24 cellular contexts compared by ENCODE assay signal in the genomic region with DNA sequence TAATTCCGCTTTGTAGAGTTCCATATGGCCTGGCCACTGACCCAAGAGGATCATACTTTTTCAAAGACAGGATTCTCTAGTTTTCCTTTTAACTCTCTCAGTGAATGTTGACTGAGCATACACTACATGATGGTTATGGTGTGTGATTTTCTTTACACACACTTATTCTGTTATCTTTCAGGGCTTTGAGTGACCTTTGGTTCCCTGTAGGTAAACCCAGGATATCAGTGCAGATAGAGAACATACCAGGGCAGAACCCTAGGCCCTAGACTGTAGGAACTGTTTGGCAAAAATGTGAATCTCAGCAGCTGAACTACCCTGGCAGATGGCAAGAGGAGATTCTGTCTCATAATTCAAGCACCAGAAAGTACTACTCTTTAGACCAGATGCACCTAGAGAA.
"Had no signal": no experiment of that assay in that cellular context is flagged by ENCODE, and none has a peak within 500 bp of the region (broad histone marks: within the 10 kb centered on the region; RNA-seq: fewer than 3 reads in every experiment).

No MANE protein-coding gene starts in this region.

- FAIRE-seq: colon, kidney, urothelium cell line had no signal

- H3K27ac Mint-ChIP-seq: naive thymus-derived CD8-positive, alpha-beta T cell; nephron progenitor cell; stimulated activated naive B cell treated with anti-CD40 and anti-IgM and Interleukin-4, amounts not matched to agents 10 μg/mL and 1 μg/mL and 100 μg/mL, for 72 hours; stimulated activated naive CD8-positive, alpha-beta T cell treated with anti-CD3 and anti-CD28 coated beads, Interleukin-15, Interleukin-2, amounts not matched to agents 100 ng/mL and 50 ng/mL, for 24 hours had no signal

- ATAC-seq: gastrocnemius medialis; left lung; naive thymus-derived CD8-positive, alpha-beta T cell; psoas muscle; right cardiac atrium; stimulated activated naive B cell treated with anti-CD40 and anti-IgM and Interleukin-4, amounts not matched to agents 10 μg/mL and 1 μg/mL and 100 μg/mL, for 72 hours had no signal

- H3K27me3 ChIP-seq: gastrocnemius medialis, tibial nerve, upper lobe of left lung had no signal

- H3K36me3 Mint-ChIP-seq: naive thymus-derived CD8-positive, alpha-beta T cell; stimulated activated naive B cell treated with anti-CD40 and anti-IgM and Interleukin-4, amounts not matched to agents 10 μg/mL and 1 μg/mL and 100 μg/mL, for 72 hours had no signal

- H3K27ac ChIP-seq: dorsolateral prefrontal cortex, gastrocnemius medialis, left lung, psoas muscle, skin epidermis, thoracic aorta, tibial nerve, upper lobe of left lung had no signal

- DNase-seq: dorsolateral prefrontal cortex; effector CD4-positive, alpha-beta T cell; foreskin fibroblast; gastrocnemius medialis; head of caudate nucleus; kidney; left lung; mesenchymal stem cell; midbrain; naive thymus-derived CD8-positive, alpha-beta T cell; nephron progenitor cell; posterior cingulate gyrus; psoas muscle; right cardiac atrium; stimulated activated CD4-positive, alpha-beta T cell treated with anti-CD3 and anti-CD28 coated beads, Interleukin-15, amount 100 ng/mL, for 24 hours; stimulated activated CD4-positive, alpha-beta T cell treated with anti-CD3 and anti-CD28 coated beads, Interleukin-2, amount 100 ng/mL, for 48 hours; stimulated activated naive B cell treated with anti-CD40 and anti-IgM and Interleukin-4, amounts not matched to agents 10 μg/mL and 1 μg/mL and 100 μg/mL, for 72 hours; upper lobe of left lung had no signal

- H3K4me1 Mint-ChIP-seq: naive thymus-derived CD8-positive, alpha-beta T cell had no signal

- H3K4me3 Mint-ChIP-seq: naive thymus-derived CD8-positive, alpha-beta T cell; nephron progenitor cell; stimulated activated naive B cell treated with anti-CD40 and anti-IgM and Interleukin-4, amounts not matched to agents 10 μg/mL and 1 μg/mL and 100 μg/mL, for 72 hours; stimulated activated naive CD8-positive, alpha-beta T cell treated with anti-CD3 and anti-CD28 coated beads, Interleukin-15, Interleukin-2, amounts not matched to agents 100 ng/mL and 50 ng/mL, for 24 hours had no signal

- H3K4me1 ChIP-seq: left lung, psoas muscle had no signal

- H3K9me3 ChIP-seq: gastrocnemius medialis, left lung, psoas muscle, thoracic aorta, tibial nerve, upper lobe of left lung had no signal

- H3K9me3 Mint-ChIP-seq: nephron progenitor cell; stimulated activated naive B cell treated with anti-CD40 and anti-IgM and Interleukin-4, amounts not matched to agents 10 μg/mL and 1 μg/mL and 100 μg/mL, for 72 hours; stimulated activated naive CD8-positive, alpha-beta T cell treated with anti-CD3 and anti-CD28 coated beads, Interleukin-15, Interleukin-2, amounts not matched to agents 100 ng/mL and 50 ng/mL, for 24 hours had no signal

- H3K4me3 ChIP-seq: dorsolateral prefrontal cortex, gastrocnemius medialis, left lung, psoas muscle, skin epidermis, thoracic aorta, tibial nerve, upper lobe of left lung had no signal

- H3K36me3 ChIP-seq: gastrocnemius medialis, left lung, thoracic aorta, tibial nerve, upper lobe of left lung had no signal
